Comparison of ENCODE assay signal across 8 cellular contexts in genomic region chr3:57397175-57398026, GRCh38.
A peak's percentile ranks its signal among the peaks of the same experiment; 100 is the strongest.
DNase-seq lines count a peak whose midpoint lies in the region; ATAC-seq and TF ChIP-seq lines count a peak whose summit lies in the region.

No MANE protein-coding gene starts in this region.

- no peaks in the 10 kb centered on the region for H3K9me3 ChIP-seq in suprapubic skin

- H3K9me3 Mint-ChIP-seq in naive B cell, result peaks cover 0 to 22% (median 9%) of the 10 kb centered on the region in 7 donors

- H3K4me3 Mint-ChIP-seq in naive B cell, result peak overlapping the region in 7 of 8 donors; percentile 1 to 62 (median 27)

- no peak for TF ChIP-seq POLR2A in suprapubic skin (IDR thresholded peaks at IDR 0.05)

- no peaks in the 10 kb centered on the region for H3K36me3 ChIP-seq in suprapubic skin

- DNase-seq in AG09309 (ENCODE audit: low read depth) (peak; percentile 1), NCI-H526 treated with DMSO at 0.1 percent for 48 hours (lab: John Stamatoyannopoulos, UW) (peak; percentile 17), naive B cell (peak; percentile 57), suprapubic skin (ENCODE audit: low spot score in 2 of 2) (no peak)
- DNase-seq in activated CD4-positive, alpha-beta T cell treated with anti-CD3 and anti-CD28 coated beads, Interleukin-2, amount 50 U/mL, for 24 hours (ENCODE audit: low read depth in 1 of 2, low spot score in 1 of 2), result peak; percentile 16 to 57
- peak; percentile 20 for DNase-seq in effector CD8-positive, alpha-beta T cell (lab: John Stamatoyannopoulos, UW)

- H3K4me3 ChIP-seq in AG09309 (ENCODE audit: control insufficient read depth, low read depth, low read length) (no peak overlapping the region), suprapubic skin (peak overlapping the region; percentile 7)

- H3K4me1 Mint-ChIP-seq in naive B cell, result peaks cover 17 to 28% (median 22%) of the 10 kb centered on the region in 3 donors

- peak; percentile 89 for TF ChIP-seq CTCF in AG09309 (IDR thresholded peaks at IDR 0.05; ENCODE audit: control insufficient read depth, insufficient read depth, low read depth, low read length, missing control alignments)
- TF ChIP-seq CTCF in suprapubic skin (IDR thresholded peaks at IDR 0.05), result peak; percentile 47 to 85

- H3K27ac ChIP-seq in suprapubic skin, result no peak overlapping the region

- TF ChIP-seq EP300 in suprapubic skin (IDR thresholded peaks at IDR 0.05), result no peak

- H3K4me1 ChIP-seq in suprapubic skin, result no peaks in the 10 kb centered on the region

- ATAC-seq in GM18499 (IDR thresholded peaks at IDR 0.05; ENCODE audit: insufficient read depth, unreplicated experiment) (peak; percentile 89), HG02870 (IDR thresholded peaks at IDR 0.05; ENCODE audit: unreplicated experiment) (peak; percentile 94), naive B cell (ENCODE audit: low read depth in 2 of 2) (peak; percentile 97 to 98)

- no peaks in the 10 kb centered on the region for H3K36me3 Mint-ChIP-seq in naive B cell

- H3K27me3 Mint-ChIP-seq in naive B cell, result peaks cover 0 to 9% (median 0%) of the 10 kb centered on the region in 3 donors

- H3K27me3 ChIP-seq in suprapubic skin, result no peaks in the 10 kb centered on the region

- 11% methylated on average over 3 of the region's 3 CpGs for WGBS in suprapubic skin

- H3K27ac Mint-ChIP-seq in naive B cell, result no peak overlapping the region

Comparison
In these comparisons a context has a peak if more than half of its experiments do, and no peak if none do; other contexts are left out.
1. DNase-seq: peak in AG09309 (single experiment), NCI-H526 treated with DMSO at 0.1 percent for 48 hours (single experiment), activated CD4-positive, alpha-beta T cell treated with anti-CD3 and anti-CD28 coated beads, Interleukin-2, amount 50 U/mL, for 24 hours (2 of 2), effector CD8-positive, alpha-beta T cell (single experiment) and naive B cell (single experiment); none in suprapubic skin (0 of 2).
2. Peak in every context shown above with its lines, with median percentiles within 50 percentile points of each other: ATAC-seq.